10 cellular contexts compared by ENCODE assay signal in the genomic region with DNA sequence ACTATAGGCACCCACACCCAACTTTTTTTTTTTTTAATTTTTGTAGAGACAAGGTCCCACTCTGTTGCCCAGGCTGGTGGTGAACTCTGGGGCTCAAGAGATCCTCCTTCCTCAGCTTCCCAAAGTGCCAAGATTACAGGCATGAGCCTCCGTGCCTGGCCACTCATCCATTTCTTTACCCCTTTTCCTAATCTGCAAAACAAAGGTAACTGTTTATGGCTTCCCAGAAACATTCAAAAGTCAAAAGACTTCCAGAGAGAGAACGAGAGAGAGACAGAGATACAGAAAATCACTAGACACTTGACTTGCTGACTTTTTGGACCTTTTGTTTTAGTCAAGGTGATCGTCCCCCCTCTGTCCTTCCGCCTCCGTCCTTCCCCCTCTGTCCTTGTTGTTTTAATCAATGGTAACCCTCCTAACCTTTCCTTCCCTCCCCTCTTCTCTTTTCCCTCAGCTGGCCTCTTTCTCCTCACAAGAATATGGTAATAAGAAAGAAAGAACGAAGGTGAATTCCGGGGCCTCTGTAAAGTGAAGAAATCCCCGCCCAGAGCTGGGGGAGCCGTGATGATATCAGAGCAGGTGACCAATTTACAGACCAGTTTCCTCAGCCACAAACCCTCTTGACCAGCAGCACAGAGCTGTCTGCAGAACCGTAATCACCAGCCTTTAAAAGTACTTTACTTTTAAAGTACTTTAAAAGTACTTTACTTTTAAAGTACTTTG. TPM values are rescaled to one million over a fixed set of nuclear protein-coding genes. Genes with fewer than 3 reads are reported as not detected.
DNase-seq lines count a peak whose midpoint lies in the region; ATAC-seq and TF ChIP-seq lines count a peak whose summit lies in the region.
"Had no signal": no experiment of that assay in that cellular context is flagged by ENCODE, and none has a peak within 500 bp of the region (broad histone marks: within the 10 kb centered on the region; RNA-seq: fewer than 3 reads in every experiment).

No MANE protein-coding gene starts in this region.

- no peaks in the 10 kb centered on the region for H3K27me3 ChIP-seq in hepatocyte

- peak overlapping the region; percentile 93 for H3K27ac ChIP-seq in hepatocyte

- WGBS in hepatocyte (ENCODE audit: low lambda C conversion rate, missing lambda C conversion rate), result 29% methylated on average over 10 of the region's 10 CpGs

- no peaks in the 10 kb centered on the region for H3K9me2 ChIP-seq in hepatocyte (replicated peaks; ENCODE audit: insufficient read depth)

- H3K4me3 ChIP-seq in hepatocyte, result no peak overlapping the region

- H2AFZ ChIP-seq in hepatocyte, result no peak overlapping the region

- ATAC-seq in GM18909 (IDR thresholded peaks at IDR 0.05; ENCODE audit: poor library complexity, unreplicated experiment), result peak; percentile 53
- peak; percentile 41 for ATAC-seq in HG03520 (IDR thresholded peaks at IDR 0.05; ENCODE audit: unreplicated experiment)
- no peak for ATAC-seq in HG02970 (IDR thresholded peaks at IDR 0.05; ENCODE audit: low FRiP score, unreplicated experiment)

- no peaks in the 10 kb centered on the region for H3K9me3 ChIP-seq in hepatocyte (ENCODE audit: low read depth)

- no peaks in the 10 kb centered on the region for H3K36me3 ChIP-seq in hepatocyte (replicated peaks; ENCODE audit: insufficient read depth, low read depth)

- H3K4me1 ChIP-seq in hepatocyte (ENCODE audit: insufficient read depth), result peaks cover 14% of the 10 kb centered on the region

- H4K20me1 ChIP-seq in hepatocyte (ENCODE audit: insufficient read depth, poor library complexity, severe bottlenecking), result no peaks in the 10 kb centered on the region

- peak; percentile 30 for DNase-seq in A172 (ENCODE audit: low spot score)
- peak; percentile 71 for DNase-seq in hepatocyte (ENCODE audit: low spot score)
- no peak for DNase-seq in ACHN
- DNase-seq in NCI-H510A (lab: John Stamatoyannopoulos, UW), result no peak
- DNase-seq in globus pallidus (ENCODE audit: low spot score), result no peak
- DNase-seq: activated CD4-positive, alpha-beta T cell treated with anti-CD3 and anti-CD28 coated beads, Interleukin-2, amount 50 U/mL, for 1 hour; NCI-H1417 had no signal

- in situ Hi-C loops in ACHN (cut with HindIII; ENCODE audit: low pct_ligation_motif_present, low pct_unique_long_range_greater_than_20kb, low sequenced_read_pairs), result no loop called here

- H3K79me2 ChIP-seq in hepatocyte, result no peaks in the 10 kb centered on the region

- H3K4me2 ChIP-seq in hepatocyte, result peak overlapping the region; percentile 59

- TF ChIP-seq CTCF in hepatocyte (IDR thresholded peaks at IDR 0.05; ENCODE audit: poor library complexity), result no peak

RNA-seq across cellular contexts. Expression of a gene that starts 21.9 kb away (rescaled TPM):
- not detected in 2 replicates for total RNA-seq in A172 (2014; rRNA removed; shearing (Covaris generic))
- total RNA-seq in hepatocyte, result 0.16 and 0.17 TPM in 2 replicates
- polyA plus RNA-seq in hepatocyte, result 0.04 TPM in 1 of 2 replicates, not detected in the other

Comparison
In these comparisons a context has a peak if more than half of its experiments do, and no peak if none do; other contexts are left out.
1. DNase-seq: peak in A172 (single experiment) and hepatocyte (single experiment); none in ACHN (single experiment), NCI-H510A (single experiment) and globus pallidus (single experiment).